ENCODE assay signal across 29 cellular contexts in the genomic region with DNA sequence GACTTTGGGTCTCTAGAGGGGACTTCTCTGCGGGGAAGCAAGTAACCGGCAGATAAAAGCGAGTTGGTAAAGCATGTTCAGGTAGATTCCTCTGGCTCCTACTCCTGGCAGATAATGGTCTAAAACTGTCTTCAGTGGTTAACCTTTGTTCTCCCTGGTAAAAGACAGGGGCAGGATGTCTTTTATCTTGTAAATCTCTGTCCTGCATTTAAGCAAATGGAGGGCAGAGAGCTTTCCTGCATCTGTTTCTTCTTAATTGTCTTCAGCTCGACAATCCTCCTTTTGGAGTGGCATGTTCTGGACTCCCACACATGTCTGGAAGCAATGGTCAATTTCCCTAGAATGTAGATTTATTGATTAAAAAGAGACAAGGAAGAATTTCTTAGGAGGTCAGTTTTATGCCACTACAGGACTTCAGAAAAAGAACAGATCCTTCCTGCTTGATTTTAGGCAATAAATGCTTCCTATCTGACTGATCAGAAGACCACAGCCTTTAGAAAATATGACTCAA. TPM values are rescaled to one million over a fixed set of nuclear protein-coding genes. Genes with fewer than 3 reads are reported as not detected.
DNase-seq lines count a peak whose midpoint lies in the region; ATAC-seq lines count a peak whose summit lies in the region.
"Had no signal": no experiment of that assay in that cellular context is flagged by ENCODE, and none has a peak within 500 bp of the region (broad histone marks: within the 10 kb centered on the region; RNA-seq: fewer than 3 reads in every experiment).

No MANE protein-coding gene starts in this region.

- H3K36me3 Mint-ChIP-seq in activated CD4-positive, alpha-beta T cell treated with anti-CD3 and anti-CD28 coated beads, Interleukin-2, amount 10 ng/mL, durations not matched to agents 7 days and 5 days (ENCODE audit: low read depth) = peaks cover 9% of the 10 kb centered on the region

- peaks cover 15% of the 10 kb centered on the region for H3K27me3 Mint-ChIP-seq in activated CD4-positive, alpha-beta T cell treated with anti-CD3 and anti-CD28 coated beads, Interleukin-2, amount 10 ng/mL, durations not matched to agents 7 days and 5 days

- H3K9me3 Mint-ChIP-seq in activated CD4-positive, alpha-beta T cell treated with anti-CD3 and anti-CD28 coated beads, Interleukin-2, amount 10 ng/mL, durations not matched to agents 7 days and 5 days = peaks cover 19% of the 10 kb centered on the region

- peaks cover 5% of the 10 kb centered on the region for H3K4me1 ChIP-seq in ectodermal cell (ENCODE audit: control insufficient read depth, insufficient read depth, low read length)
- H3K4me1 ChIP-seq: lower lobe of right lung, prostate gland, tibial nerve had no signal

- 1 to 6% methylated on average over 4 of the region's 4 CpGs for WGBS in ectodermal cell, 2 experiments

- CTCF ChIA-PET in activated CD4-positive, alpha-beta T cell treated with anti-CD3 and anti-CD28 coated beads, Interleukin-2, amount 10 ng/mL, durations not matched to agents 7 days and 5 days (lab: Charles Lee) = interaction anchor here (1.0 kb wide), 1 partner anchor 356 kb away, joined by 5 read pairs; no protein-coding TSS in a partner anchor

- no peak for DNase-seq in activated CD4-positive, alpha-beta T cell treated with anti-CD3 and anti-CD28 coated beads, Interleukin-2, amount 10 ng/mL, durations not matched to agents 7 days and 5 days
- no peak for DNase-seq in activated CD4-positive, alpha-beta T cell treated with anti-CD3 and anti-CD28 coated beads for 48 hours
- DNase-seq in iPS-NIHi7 (ENCODE audit: extremely low spot score) (peak; percentile 79), GF-D8 (lab: John Stamatoyannopoulos, UW) (no peak)
- DNase-seq: 8988T; activated CD4-positive, alpha-beta T cell treated with anti-CD3 and anti-CD28 coated beads for 1 hour; activated gamma-delta T cell treated with Interleukin-2 at 50 U/mL for 16 hours; activated naive CD8-positive, alpha-beta T cell treated with anti-CD3 and anti-CD28 coated beads, Interleukin-2, amount 50 U/mL, for 24 hours; activated T-cell treated with anti-CD3 and anti-CD28 coated beads, Interleukin-2, amount 50 U/mL, for 24 hours; CD8-positive, alpha-beta T cell; GDM1; HCEC 1CT; lower lobe of right lung; NCI-H1105; NCI-H2029; NCI-H446 treated with DMSO at 0.1 percent for 48 hours; OCI-M1; stimulated activated naive CD8-positive, alpha-beta T cell treated with anti-CD3 and anti-CD28 coated beads, Interleukin-15, amount 100 ng/mL, for 72 hours had no signal

- no peaks in the 10 kb centered on the region for H3K27me3 ChIP-seq in ectodermal cell (ENCODE audit: control insufficient read depth, insufficient read depth, low read length, poor library complexity, severe bottlenecking)
- H3K27me3 ChIP-seq: tibial nerve had no signal

- H3K27ac ChIP-seq in ectodermal cell (ENCODE audit: insufficient read depth, low read depth, low read length, poor library complexity, severe bottlenecking) = peak overlapping the region; percentile 55
- H3K27ac ChIP-seq: HL-60, lower lobe of right lung, prostate gland, tibial nerve had no signal

- H3K4me3 Mint-ChIP-seq in activated CD4-positive, alpha-beta T cell treated with anti-CD3 and anti-CD28 coated beads, Interleukin-2, amount 10 ng/mL, durations not matched to agents 7 days and 5 days = no peak overlapping the region
- H3K4me3 Mint-ChIP-seq: activated naive CD8-positive, alpha-beta T cell treated with anti-CD3 and anti-CD28 coated beads, Interleukin-2, amount 50 U/mL, for 24 hours; activated T-cell treated with anti-CD3 and anti-CD28 coated beads, Interleukin-2, amount 50 U/mL, for 24 hours; CD8-positive, alpha-beta T cell; IgD-negative memory B cell; stimulated activated naive CD8-positive, alpha-beta T cell treated with anti-CD3 and anti-CD28 coated beads, Interleukin-15, amount 100 ng/mL, for 72 hours had no signal

- ATAC-seq in GM18517 (IDR thresholded peaks at IDR 0.05; ENCODE audit: unreplicated experiment) = no peak
- ATAC-seq in HG03175 (IDR thresholded peaks at IDR 0.05; ENCODE audit: unreplicated experiment) = no peak
- no peak for ATAC-seq in GM21825 (IDR thresholded peaks at IDR 0.05; ENCODE audit: unreplicated experiment)
- ATAC-seq: activated naive CD8-positive, alpha-beta T cell treated with anti-CD3 and anti-CD28 coated beads, Interleukin-2, amount 50 U/mL, for 24 hours; CD8-positive, alpha-beta T cell; lower lobe of right lung; stimulated activated naive CD8-positive, alpha-beta T cell treated with anti-CD3 and anti-CD28 coated beads, Interleukin-15, amount 100 ng/mL, for 72 hours had no signal

- POLR2A ChIA-PET in activated CD4-positive, alpha-beta T cell treated with anti-CD3 and anti-CD28 coated beads, Interleukin-2, amount 10 ng/mL, durations not matched to agents 7 days and 5 days (lab: Charles Lee) = no interaction called here

- H3K4me3 ChIP-seq in ectodermal cell (ENCODE audit: insufficient read depth, low read depth, low read length) = no peak overlapping the region
- H3K4me3 ChIP-seq: lower lobe of right lung, prostate gland, tibial nerve had no signal

- H3K27ac Mint-ChIP-seq in activated CD4-positive, alpha-beta T cell treated with anti-CD3 and anti-CD28 coated beads, Interleukin-2, amount 10 ng/mL, durations not matched to agents 7 days and 5 days = peak overlapping the region; percentile 38
- H3K27ac Mint-ChIP-seq: activated naive CD8-positive, alpha-beta T cell treated with anti-CD3 and anti-CD28 coated beads, Interleukin-2, amount 50 U/mL, for 24 hours; activated T-cell treated with anti-CD3 and anti-CD28 coated beads, Interleukin-2, amount 50 U/mL, for 24 hours; CD8-positive, alpha-beta T cell; IgD-negative memory B cell; stimulated activated naive CD8-positive, alpha-beta T cell treated with anti-CD3 and anti-CD28 coated beads, Interleukin-15, amount 100 ng/mL, for 72 hours had no signal

- H3K9me3 ChIP-seq in ectodermal cell (ENCODE audit: control insufficient read depth, low read length) = no peaks in the 10 kb centered on the region
- H3K9me3 ChIP-seq: lower lobe of right lung, prostate gland had no signal

- H3K4me1 Mint-ChIP-seq in activated CD4-positive, alpha-beta T cell treated with anti-CD3 and anti-CD28 coated beads, Interleukin-2, amount 10 ng/mL, durations not matched to agents 7 days and 5 days = peaks cover 8% of the 10 kb centered on the region

- H3K36me3 ChIP-seq in ectodermal cell (ENCODE audit: control insufficient read depth, insufficient read depth, low read length) = no peaks in the 10 kb centered on the region
- H3K36me3 ChIP-seq: lower lobe of right lung, prostate gland, tibial nerve had no signal

RNA-seq across cellular contexts. Expression of a gene that starts 16.6 kb away (rescaled TPM):
- not detected for total RNA-seq in activated CD4-positive, alpha-beta T cell treated with anti-CD3 and anti-CD28 coated beads, Interleukin-2, amount 10 ng/mL, durations not matched to agents 7 days and 5 days
- not detected for polyA plus RNA-seq in ectodermal cell (2013, experiment 1 of 4)
- polyA plus RNA-seq in ectodermal cell (2013, experiment 2 of 4) = not detected
- not detected for polyA plus RNA-seq in ectodermal cell (2013, experiment 3 of 4)
- polyA plus RNA-seq in ectodermal cell (2013, experiment 4 of 4) = not detected
- total RNA-seq: activated CD8-positive, alpha-beta memory T cell treated with anti-CD3 and anti-CD28 coated beads for 36 hours; CD8-positive, alpha-beta T cell; dermis microvascular lymphatic vessel endothelial cell; lower lobe of right lung; prostate gland; tibial nerve had no signal
- polyA plus RNA-seq: IgD-negative memory B cell, keratinocyte had no signal
